Comparison of ENCODE assay signal across 8 cellular contexts in genomic region chr19:56314018-56314583, GRCh38. TPM values are rescaled to one million over a fixed set of nuclear protein-coding genes. Genes with fewer than 3 reads are reported as not detected.
DNase-seq lines count a peak whose midpoint lies in the region; ATAC-seq lines count a peak whose summit lies in the region.

No MANE protein-coding gene starts in this region.

- H3K79me1 ChIP-seq in mesenchymal stem cell (replicated peaks; ENCODE audit: low read length, poor library complexity, severe bottlenecking), result peaks cover 24% of the 10 kb centered on the region

- H3K27me3 ChIP-seq in ACC112 (ENCODE audit: insufficient read depth, low read length) (no peaks in the 10 kb centered on the region), mesenchymal stem cell (ENCODE audit: control insufficient read depth in 1 of 2, insufficient read depth in 1 of 2, low read length in 2 of 2) (no peaks in the 10 kb centered on the region)

- H3K9me3 ChIP-seq in mesenchymal stem cell (ENCODE audit: control insufficient read depth, low read length), result no peaks in the 10 kb centered on the region

- peak overlapping the region; percentile 77 for H2AFZ ChIP-seq in ACC112 (ENCODE audit: low read length, unreplicated experiment)
- H2AFZ ChIP-seq in mesenchymal stem cell (ENCODE audit: low read depth, low read length), result peak overlapping the region; percentile 84

- H3K14ac ChIP-seq in mesenchymal stem cell (ENCODE audit: low read length in 2 of 2), result peak overlapping the region in 1 of 2 experiments; percentile 1

- H3K4me3 ChIP-seq in ACC112 (ENCODE audit: low read depth, low read length) (peak overlapping the region; percentile 91), mesenchymal stem cell (ENCODE audit: insufficient read depth in 1 of 2, low read depth in 1 of 2, low read length in 2 of 2) (peak overlapping the region; percentile 94 to 96)

- H3K9ac ChIP-seq in mesenchymal stem cell (ENCODE audit: low read length), result peak overlapping the region; percentile 99

- no peaks in the 10 kb centered on the region for H3K9me3 Mint-ChIP-seq in central memory CD8-positive, alpha-beta T cell

- H3K79me2 ChIP-seq in ACC112 (ENCODE audit: control insufficient read depth, insufficient read depth, low read length, unreplicated experiment), result no peaks in the 10 kb centered on the region

- H4K8ac ChIP-seq in mesenchymal stem cell (ENCODE audit: low read length), result no peak overlapping the region

- H3K4me1 ChIP-seq in ACC112 (ENCODE audit: control insufficient read depth, insufficient read depth, low read length, unreplicated experiment), result peaks cover 9% of the 10 kb centered on the region
- H3K4me1 ChIP-seq in mesenchymal stem cell (ENCODE audit: control insufficient read depth, insufficient read depth, low read depth, low read length), result peaks cover 2% of the 10 kb centered on the region

- H3K18ac ChIP-seq in mesenchymal stem cell (ENCODE audit: low read depth in 1 of 2, low read length in 2 of 2), result peak overlapping the region in 1 of 2 experiments; percentile 75

- H3K4me2 ChIP-seq in mesenchymal stem cell (ENCODE audit: low read length, poor library complexity, severe bottlenecking), result peak overlapping the region; percentile 92

- no peak overlapping the region for H2AK5ac ChIP-seq in mesenchymal stem cell (ENCODE audit: low read length, severe bottlenecking)

- no peak overlapping the region for H2BK12ac ChIP-seq in mesenchymal stem cell (ENCODE audit: low read length in 2 of 2)

- no peaks in the 10 kb centered on the region for H3K27me3 Mint-ChIP-seq in central memory CD8-positive, alpha-beta T cell

- H3K4me1 Mint-ChIP-seq in central memory CD8-positive, alpha-beta T cell, result peaks cover 24% of the 10 kb centered on the region

- no peak overlapping the region for H2BK120ac ChIP-seq in mesenchymal stem cell (ENCODE audit: low read depth, low read length)

- no peak overlapping the region for H4K91ac ChIP-seq in mesenchymal stem cell (ENCODE audit: low read length)

- H3K27ac ChIP-seq in ACC112 (ENCODE audit: low read depth, low read length), result peak overlapping the region; percentile 98
- H3K27ac ChIP-seq in mesenchymal stem cell (ENCODE audit: low read length, poor library complexity, severe bottlenecking), result peak overlapping the region; percentile 62

- no peak overlapping the region for H2BK5ac ChIP-seq in mesenchymal stem cell (ENCODE audit: low read depth, low read length, poor library complexity, severe bottlenecking)

- WGBS in mesenchymal stem cell, result under 1% methylated on average over 22 of the region's 22 CpGs

- H3K36me3 ChIP-seq in ACC112 (ENCODE audit: insufficient read depth, low read length) (no peaks in the 10 kb centered on the region), mesenchymal stem cell (ENCODE audit: control insufficient read depth in 1 of 2, insufficient read depth in 2 of 2, low read depth in 1 of 2, low read length in 2 of 2) (peaks cover 12 to 31% of the 10 kb centered on the region in 2 experiments)

- H3K4me3 Mint-ChIP-seq in central memory CD8-positive, alpha-beta T cell, result peak overlapping the region; percentile 89

- H3K27ac Mint-ChIP-seq in central memory CD8-positive, alpha-beta T cell (ENCODE audit: low read depth), result peak overlapping the region; percentile 97

- ATAC-seq in GM18909 (IDR thresholded peaks at IDR 0.05; ENCODE audit: poor library complexity, unreplicated experiment) (peak; percentile 9), HG03457 (IDR thresholded peaks at IDR 0.05; ENCODE audit: unreplicated experiment) (no peak), GM19035 (IDR thresholded peaks at IDR 0.05; ENCODE audit: unreplicated experiment) (no peak), GM19452 (IDR thresholded peaks at IDR 0.05; ENCODE audit: unreplicated experiment) (no peak)
- no peak for ATAC-seq in central memory CD8-positive, alpha-beta T cell (replicated peaks; ENCODE audit: extremely low read depth, poor library complexity, severe bottlenecking)

- peak; percentile 87 for DNase-seq in NCI-H146 treated with DMSO at 0.1 percent for 48 hours (lab: John Stamatoyannopoulos, UW; ENCODE audit: unreplicated experiment)
- DNase-seq in central memory CD8-positive, alpha-beta T cell (ENCODE audit: low spot score in 2 of 2), result peak in 1 of 2 donors; percentile 11
- no peak for DNase-seq in mesenchymal stem cell

- H3K4ac ChIP-seq in mesenchymal stem cell (ENCODE audit: low read depth in 1 of 2, low read length in 2 of 2), result peak overlapping the region in 1 of 2 experiments; percentile 87

- peaks cover 18% of the 10 kb centered on the region for H3K36me3 Mint-ChIP-seq in central memory CD8-positive, alpha-beta T cell (ENCODE audit: insufficient read depth)

- no peak overlapping the region for H3K23ac ChIP-seq in mesenchymal stem cell (ENCODE audit: low read length in 2 of 2)

- H2BK15ac ChIP-seq in mesenchymal stem cell (ENCODE audit: low read depth, poor library complexity, severe bottlenecking), result no peak overlapping the region

RNA-seq across cellular contexts. Expression of gene ZSCAN5A, which starts 0.5 kb away (rescaled TPM):
- polyA plus RNA-seq in mesenchymal stem cell (2013, experiment 1 of 2), result 3.9 TPM
- polyA plus RNA-seq in mesenchymal stem cell (2013, experiment 2 of 2), result 4.0 TPM

RNA-seq across cellular contexts. Expression of gene EDDM13, which starts 41.6 kb away (rescaled TPM):
- polyA plus RNA-seq in mesenchymal stem cell (2013, experiment 1 of 2), result not detected
- polyA plus RNA-seq in mesenchymal stem cell (2013, experiment 2 of 2), result not detected
